In the genomic region with DNA sequence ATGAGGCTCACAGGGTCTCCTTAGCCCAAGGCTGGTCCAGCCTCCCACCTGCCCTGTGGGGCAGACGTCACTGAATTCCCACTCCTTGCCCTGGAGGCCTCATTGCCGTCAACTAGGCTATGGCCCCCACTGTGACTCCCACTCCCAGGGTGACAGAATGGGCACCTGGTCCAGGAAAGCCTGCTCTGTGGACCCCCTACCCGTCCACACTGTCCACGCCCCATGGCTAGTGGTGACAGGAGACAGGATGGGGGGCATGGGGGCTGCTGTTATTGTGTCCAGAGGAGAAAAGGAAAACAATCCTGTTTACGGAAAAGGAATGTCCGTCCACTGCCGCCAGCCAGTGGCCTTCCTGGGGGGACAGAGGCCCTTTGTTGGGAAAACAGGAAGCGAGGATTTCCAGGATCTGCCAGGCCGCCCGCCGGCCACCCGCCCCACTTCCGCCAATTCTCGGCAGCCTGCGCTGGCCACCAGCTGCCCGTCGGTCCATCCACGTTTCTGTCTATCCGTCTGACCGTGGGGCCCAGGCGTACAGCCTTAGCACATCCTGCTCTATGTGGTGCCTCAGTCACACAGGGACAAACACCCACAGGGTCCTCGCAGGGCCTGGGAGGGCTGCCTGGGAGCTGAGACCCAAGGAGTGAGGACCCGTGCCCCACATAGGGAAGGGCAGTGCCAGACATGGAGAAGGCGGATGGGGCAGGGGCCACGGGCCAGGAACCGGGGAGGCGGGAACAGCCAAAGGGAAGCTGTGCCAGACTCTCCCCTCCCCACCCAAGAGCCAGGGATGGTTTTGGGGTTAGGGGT, we compare ENCODE assay signal across 1 cellular context.
TF ChIP-seq lines count a peak whose summit lies in the region.

No MANE protein-coding gene starts in this region.

TF ChIP-seq in HepG2, 621 proteins besides CTCF, POLR2A, EP300 and RAD21 (continued from another document and continues in another):
- TF ChIP-seq, protein P1, sequence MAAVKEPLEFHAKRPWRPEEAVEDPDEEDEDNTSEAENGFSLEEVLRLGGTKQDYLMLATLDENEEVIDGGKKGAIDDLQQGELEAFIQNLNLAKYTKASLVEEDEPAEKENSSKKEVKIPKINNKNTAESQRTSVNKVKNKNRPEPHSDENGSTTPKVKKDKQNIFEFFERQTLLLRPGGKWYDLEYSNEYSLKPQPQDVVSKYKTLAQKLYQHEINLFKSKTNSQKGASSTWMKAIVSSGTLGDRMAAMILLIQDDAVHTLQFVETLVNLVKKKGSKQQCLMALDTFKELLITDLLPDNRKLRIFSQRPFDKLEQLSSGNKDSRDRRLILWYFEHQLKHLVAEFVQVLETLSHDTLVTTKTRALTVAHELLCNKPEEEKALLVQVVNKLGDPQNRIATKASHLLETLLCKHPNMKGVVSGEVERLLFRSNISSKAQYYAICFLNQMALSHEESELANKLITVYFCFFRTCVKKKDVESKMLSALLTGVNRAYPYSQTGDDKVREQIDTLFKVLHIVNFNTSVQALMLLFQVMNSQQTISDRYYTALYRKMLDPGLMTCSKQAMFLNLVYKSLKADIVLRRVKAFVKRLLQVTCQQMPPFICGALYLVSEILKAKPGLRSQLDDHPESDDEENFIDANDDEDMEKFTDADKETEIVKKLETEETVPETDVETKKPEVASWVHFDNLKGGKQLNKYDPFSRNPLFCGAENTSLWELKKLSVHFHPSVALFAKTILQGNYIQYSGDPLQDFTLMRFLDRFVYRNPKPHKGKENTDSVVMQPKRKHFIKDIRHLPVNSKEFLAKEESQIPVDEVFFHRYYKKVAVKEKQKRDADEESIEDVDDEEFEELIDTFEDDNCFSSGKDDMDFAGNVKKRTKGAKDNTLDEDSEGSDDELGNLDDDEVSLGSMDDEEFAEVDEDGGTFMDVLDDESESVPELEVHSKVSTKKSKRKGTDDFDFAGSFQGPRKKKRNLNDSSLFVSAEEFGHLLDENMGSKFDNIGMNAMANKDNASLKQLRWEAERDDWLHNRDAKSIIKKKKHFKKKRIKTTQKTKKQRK (IDR thresholded peaks at IDR 0.05; ENCODE audit: low read length), result no peak
- peak; percentile 90 for TF ChIP-seq ZBTB7A (CRISPR knock-in tag; IDR thresholded peaks at IDR 0.05)
- TF ChIP-seq, protein P2, sequence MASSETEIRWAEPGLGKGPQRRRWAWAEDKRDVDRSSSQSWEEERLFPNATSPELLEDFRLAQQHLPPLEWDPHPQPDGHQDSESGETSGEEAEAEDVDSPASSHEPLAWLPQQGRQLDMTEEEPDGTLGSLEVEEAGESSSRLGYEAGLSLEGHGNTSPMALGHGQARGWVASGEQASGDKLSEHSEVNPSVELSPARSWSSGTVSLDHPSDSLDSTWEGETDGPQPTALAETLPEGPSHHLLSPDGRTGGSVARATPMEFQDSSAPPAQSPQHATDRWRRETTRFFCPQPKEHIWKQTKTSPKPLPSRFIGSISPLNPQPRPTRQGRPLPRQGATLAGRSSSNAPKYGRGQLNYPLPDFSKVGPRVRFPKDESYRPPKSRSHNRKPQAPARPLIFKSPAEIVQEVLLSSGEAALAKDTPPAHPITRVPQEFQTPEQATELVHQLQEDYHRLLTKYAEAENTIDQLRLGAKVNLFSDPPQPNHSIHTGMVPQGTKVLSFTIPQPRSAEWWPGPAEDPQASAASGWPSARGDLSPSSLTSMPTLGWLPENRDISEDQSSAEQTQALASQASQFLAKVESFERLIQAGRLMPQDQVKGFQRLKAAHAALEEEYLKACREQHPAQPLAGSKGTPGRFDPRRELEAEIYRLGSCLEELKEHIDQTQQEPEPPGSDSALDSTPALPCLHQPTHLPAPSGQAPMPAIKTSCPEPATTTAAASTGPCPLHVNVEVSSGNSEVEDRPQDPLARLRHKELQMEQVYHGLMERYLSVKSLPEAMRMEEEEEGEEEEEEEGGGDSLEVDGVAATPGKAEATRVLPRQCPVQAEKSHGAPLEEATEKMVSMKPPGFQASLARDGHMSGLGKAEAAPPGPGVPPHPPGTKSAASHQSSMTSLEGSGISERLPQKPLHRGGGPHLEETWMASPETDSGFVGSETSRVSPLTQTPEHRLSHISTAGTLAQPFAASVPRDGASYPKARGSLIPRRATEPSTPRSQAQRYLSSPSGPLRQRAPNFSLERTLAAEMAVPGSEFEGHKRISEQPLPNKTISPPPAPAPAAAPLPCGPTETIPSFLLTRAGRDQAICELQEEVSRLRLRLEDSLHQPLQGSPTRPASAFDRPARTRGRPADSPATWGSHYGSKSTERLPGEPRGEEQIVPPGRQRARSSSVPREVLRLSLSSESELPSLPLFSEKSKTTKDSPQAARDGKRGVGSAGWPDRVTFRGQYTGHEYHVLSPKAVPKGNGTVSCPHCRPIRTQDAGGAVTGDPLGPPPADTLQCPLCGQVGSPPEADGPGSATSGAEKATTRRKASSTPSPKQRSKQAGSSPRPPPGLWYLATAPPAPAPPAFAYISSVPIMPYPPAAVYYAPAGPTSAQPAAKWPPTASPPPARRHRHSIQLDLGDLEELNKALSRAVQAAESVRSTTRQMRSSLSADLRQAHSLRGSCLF (CRISPR knock-in tag; IDR thresholded peaks at IDR 0.05; ENCODE audit: borderline replicate concordance), result no peak
- TF ChIP-seq ZNF20 (CRISPR knock-in tag; IDR thresholded peaks at IDR 0.05), result no peak
- TF ChIP-seq, protein P3, sequence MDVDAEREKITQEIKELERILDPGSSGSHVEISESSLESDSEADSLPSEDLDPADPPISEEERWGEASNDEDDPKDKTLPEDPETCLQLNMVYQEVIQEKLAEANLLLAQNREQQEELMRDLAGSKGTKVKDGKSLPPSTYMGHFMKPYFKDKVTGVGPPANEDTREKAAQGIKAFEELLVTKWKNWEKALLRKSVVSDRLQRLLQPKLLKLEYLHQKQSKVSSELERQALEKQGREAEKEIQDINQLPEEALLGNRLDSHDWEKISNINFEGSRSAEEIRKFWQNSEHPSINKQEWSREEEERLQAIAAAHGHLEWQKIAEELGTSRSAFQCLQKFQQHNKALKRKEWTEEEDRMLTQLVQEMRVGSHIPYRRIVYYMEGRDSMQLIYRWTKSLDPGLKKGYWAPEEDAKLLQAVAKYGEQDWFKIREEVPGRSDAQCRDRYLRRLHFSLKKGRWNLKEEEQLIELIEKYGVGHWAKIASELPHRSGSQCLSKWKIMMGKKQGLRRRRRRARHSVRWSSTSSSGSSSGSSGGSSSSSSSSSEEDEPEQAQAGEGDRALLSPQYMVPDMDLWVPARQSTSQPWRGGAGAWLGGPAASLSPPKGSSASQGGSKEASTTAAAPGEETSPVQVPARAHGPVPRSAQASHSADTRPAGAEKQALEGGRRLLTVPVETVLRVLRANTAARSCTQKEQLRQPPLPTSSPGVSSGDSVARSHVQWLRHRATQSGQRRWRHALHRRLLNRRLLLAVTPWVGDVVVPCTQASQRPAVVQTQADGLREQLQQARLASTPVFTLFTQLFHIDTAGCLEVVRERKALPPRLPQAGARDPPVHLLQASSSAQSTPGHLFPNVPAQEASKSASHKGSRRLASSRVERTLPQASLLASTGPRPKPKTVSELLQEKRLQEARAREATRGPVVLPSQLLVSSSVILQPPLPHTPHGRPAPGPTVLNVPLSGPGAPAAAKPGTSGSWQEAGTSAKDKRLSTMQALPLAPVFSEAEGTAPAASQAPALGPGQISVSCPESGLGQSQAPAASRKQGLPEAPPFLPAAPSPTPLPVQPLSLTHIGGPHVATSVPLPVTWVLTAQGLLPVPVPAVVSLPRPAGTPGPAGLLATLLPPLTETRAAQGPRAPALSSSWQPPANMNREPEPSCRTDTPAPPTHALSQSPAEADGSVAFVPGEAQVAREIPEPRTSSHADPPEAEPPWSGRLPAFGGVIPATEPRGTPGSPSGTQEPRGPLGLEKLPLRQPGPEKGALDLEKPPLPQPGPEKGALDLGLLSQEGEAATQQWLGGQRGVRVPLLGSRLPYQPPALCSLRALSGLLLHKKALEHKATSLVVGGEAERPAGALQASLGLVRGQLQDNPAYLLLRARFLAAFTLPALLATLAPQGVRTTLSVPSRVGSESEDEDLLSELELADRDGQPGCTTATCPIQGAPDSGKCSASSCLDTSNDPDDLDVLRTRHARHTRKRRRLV (CRISPR knock-in tag; IDR thresholded peaks at IDR 0.05), result no peak
- no peak for TF ChIP-seq ZNF432 (CRISPR knock-in tag; IDR thresholded peaks at IDR 0.05; ENCODE audit: borderline replicate concordance)
- TF ChIP-seq, protein P4, sequence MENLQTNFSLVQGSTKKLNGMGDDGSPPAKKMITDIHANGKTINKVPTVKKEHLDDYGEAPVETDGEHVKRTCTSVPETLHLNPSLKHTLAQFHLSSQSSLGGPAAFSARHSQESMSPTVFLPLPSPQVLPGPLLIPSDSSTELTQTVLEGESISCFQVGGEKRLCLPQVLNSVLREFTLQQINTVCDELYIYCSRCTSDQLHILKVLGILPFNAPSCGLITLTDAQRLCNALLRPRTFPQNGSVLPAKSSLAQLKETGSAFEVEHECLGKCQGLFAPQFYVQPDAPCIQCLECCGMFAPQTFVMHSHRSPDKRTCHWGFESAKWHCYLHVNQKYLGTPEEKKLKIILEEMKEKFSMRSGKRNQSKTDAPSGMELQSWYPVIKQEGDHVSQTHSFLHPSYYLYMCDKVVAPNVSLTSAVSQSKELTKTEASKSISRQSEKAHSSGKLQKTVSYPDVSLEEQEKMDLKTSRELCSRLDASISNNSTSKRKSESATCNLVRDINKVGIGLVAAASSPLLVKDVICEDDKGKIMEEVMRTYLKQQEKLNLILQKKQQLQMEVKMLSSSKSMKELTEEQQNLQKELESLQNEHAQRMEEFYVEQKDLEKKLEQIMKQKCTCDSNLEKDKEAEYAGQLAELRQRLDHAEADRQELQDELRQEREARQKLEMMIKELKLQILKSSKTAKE (CRISPR knock-in tag; IDR thresholded peaks at IDR 0.05; ENCODE audit: borderline replicate concordance), result peak; percentile 97
- no peak for TF ChIP-seq ZNF337 (CRISPR knock-in tag; IDR thresholded peaks at IDR 0.05; ENCODE audit: borderline replicate concordance, low read depth)
- TF ChIP-seq DR1 (CRISPR knock-in tag; IDR thresholded peaks at IDR 0.05), result no peak
- TF ChIP-seq ZNF598 (CRISPR knock-in tag; IDR thresholded peaks at IDR 0.05; ENCODE audit: borderline replicate concordance), result peak; percentile 61; the same call in 1 of the 2 replicates
- TF ChIP-seq, protein P5, sequence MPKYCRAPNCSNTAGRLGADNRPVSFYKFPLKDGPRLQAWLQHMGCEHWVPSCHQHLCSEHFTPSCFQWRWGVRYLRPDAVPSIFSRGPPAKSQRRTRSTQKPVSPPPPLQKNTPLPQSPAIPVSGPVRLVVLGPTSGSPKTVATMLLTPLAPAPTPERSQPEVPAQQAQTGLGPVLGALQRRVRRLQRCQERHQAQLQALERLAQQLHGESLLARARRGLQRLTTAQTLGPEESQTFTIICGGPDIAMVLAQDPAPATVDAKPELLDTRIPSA (CRISPR knock-in tag; IDR thresholded peaks at IDR 0.05; ENCODE audit: borderline replicate concordance), result no peak
- TF ChIP-seq HES4 (CRISPR knock-in tag; IDR thresholded peaks at IDR 0.05; ENCODE audit: borderline replicate concordance), result no peak
- TF ChIP-seq, protein P6, sequence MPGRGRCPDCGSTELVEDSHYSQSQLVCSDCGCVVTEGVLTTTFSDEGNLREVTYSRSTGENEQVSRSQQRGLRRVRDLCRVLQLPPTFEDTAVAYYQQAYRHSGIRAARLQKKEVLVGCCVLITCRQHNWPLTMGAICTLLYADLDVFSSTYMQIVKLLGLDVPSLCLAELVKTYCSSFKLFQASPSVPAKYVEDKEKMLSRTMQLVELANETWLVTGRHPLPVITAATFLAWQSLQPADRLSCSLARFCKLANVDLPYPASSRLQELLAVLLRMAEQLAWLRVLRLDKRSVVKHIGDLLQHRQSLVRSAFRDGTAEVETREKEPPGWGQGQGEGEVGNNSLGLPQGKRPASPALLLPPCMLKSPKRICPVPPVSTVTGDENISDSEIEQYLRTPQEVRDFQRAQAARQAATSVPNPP (CRISPR knock-in tag; IDR thresholded peaks at IDR 0.05), result no peak
- no peak for TF ChIP-seq SUZ12 (IDR thresholded peaks at IDR 0.05; ENCODE audit: low read depth, low read length)
- TF ChIP-seq POGZ (CRISPR knock-in tag; IDR thresholded peaks at IDR 0.05), result no peak
- no peak; the same call in 1 of the 2 replicates for TF ChIP-seq SALL2 (CRISPR knock-in tag; IDR thresholded peaks at IDR 0.05)
- TF ChIP-seq SRF (IDR thresholded peaks at IDR 0.05; ENCODE audit: low read depth, low read length), result no peak
- no peak for TF ChIP-seq NBN (conservative IDR thresholded peaks at IDR 0.05)
- TF ChIP-seq DNMT1 (CRISPR knock-in tag; IDR thresholded peaks at IDR 0.05), result no peak
- no peak for TF ChIP-seq ZNF790 (CRISPR knock-in tag; IDR thresholded peaks at IDR 0.05; ENCODE audit: borderline replicate concordance)
- no peak for TF ChIP-seq SRSF9 (IDR thresholded peaks at IDR 0.05; ENCODE audit: borderline replicate concordance, insufficient read depth, low read depth, low read length, poor library complexity, severe bottlenecking)
- TF ChIP-seq KLF9 (CRISPR knock-in tag; IDR thresholded peaks at IDR 0.05; ENCODE audit: low read depth), result 0 out of 2 replicates have a peak, but pooled peaks have one; percentile 67
- peak; percentile 99 for TF ChIP-seq ETV5 (CRISPR knock-in tag; IDR thresholded peaks at IDR 0.05; ENCODE audit: borderline replicate concordance)
- TF ChIP-seq, protein P7, sequence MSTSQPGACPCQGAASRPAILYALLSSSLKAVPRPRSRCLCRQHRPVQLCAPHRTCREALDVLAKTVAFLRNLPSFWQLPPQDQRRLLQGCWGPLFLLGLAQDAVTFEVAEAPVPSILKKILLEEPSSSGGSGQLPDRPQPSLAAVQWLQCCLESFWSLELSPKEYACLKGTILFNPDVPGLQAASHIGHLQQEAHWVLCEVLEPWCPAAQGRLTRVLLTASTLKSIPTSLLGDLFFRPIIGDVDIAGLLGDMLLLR (CRISPR knock-in tag; IDR thresholded peaks at IDR 0.05), result no peak
- TF ChIP-seq TBP (CRISPR knock-in tag; IDR thresholded peaks at IDR 0.05), result no peak
- TF ChIP-seq HOXA5 (CRISPR knock-in tag; IDR thresholded peaks at IDR 0.05), result 0 out of 2 replicates have a peak, but pooled peaks have one; percentile 32
- no peak for TF ChIP-seq ZNF878 (CRISPR knock-in tag; IDR thresholded peaks at IDR 0.05)
- TF ChIP-seq, protein P8, sequence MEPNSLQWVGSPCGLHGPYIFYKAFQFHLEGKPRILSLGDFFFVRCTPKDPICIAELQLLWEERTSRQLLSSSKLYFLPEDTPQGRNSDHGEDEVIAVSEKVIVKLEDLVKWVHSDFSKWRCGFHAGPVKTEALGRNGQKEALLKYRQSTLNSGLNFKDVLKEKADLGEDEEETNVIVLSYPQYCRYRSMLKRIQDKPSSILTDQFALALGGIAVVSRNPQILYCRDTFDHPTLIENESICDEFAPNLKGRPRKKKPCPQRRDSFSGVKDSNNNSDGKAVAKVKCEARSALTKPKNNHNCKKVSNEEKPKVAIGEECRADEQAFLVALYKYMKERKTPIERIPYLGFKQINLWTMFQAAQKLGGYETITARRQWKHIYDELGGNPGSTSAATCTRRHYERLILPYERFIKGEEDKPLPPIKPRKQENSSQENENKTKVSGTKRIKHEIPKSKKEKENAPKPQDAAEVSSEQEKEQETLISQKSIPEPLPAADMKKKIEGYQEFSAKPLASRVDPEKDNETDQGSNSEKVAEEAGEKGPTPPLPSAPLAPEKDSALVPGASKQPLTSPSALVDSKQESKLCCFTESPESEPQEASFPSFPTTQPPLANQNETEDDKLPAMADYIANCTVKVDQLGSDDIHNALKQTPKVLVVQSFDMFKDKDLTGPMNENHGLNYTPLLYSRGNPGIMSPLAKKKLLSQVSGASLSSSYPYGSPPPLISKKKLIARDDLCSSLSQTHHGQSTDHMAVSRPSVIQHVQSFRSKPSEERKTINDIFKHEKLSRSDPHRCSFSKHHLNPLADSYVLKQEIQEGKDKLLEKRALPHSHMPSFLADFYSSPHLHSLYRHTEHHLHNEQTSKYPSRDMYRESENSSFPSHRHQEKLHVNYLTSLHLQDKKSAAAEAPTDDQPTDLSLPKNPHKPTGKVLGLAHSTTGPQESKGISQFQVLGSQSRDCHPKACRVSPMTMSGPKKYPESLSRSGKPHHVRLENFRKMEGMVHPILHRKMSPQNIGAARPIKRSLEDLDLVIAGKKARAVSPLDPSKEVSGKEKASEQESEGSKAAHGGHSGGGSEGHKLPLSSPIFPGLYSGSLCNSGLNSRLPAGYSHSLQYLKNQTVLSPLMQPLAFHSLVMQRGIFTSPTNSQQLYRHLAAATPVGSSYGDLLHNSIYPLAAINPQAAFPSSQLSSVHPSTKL (CRISPR knock-in tag; IDR thresholded peaks at IDR 0.05), result peak; percentile 76
- TF ChIP-seq ZNF556 (CRISPR knock-in tag; IDR thresholded peaks at IDR 0.05; ENCODE audit: borderline replicate concordance), result no peak
- TF ChIP-seq MEIS2 (CRISPR knock-in tag; IDR thresholded peaks at IDR 0.05), result peak; percentile 72
